10 cellular contexts compared by ENCODE assay signal in the genomic region with DNA sequence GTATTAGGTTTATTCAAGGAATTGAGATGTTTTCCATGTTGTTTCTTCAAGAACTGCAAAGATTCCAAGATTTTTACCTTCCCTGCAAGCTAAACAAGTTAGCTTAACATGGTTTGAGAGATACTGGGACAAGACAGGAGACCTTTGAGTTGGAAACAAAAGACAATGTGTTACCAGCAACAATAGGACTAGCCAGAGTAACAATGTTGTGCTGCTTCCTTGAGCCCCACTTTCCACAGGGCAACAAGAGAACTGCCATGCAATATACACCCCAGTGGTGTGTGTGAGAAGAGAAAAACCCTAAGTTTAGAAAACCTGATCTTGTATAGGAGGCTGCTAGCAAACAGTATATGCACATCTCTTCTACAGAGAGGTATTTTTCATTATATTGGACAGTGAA.
"Had no signal": no experiment of that assay in that cellular context is flagged by ENCODE, and none has a peak within 500 bp of the region (broad histone marks: within the 10 kb centered on the region; RNA-seq: fewer than 3 reads in every experiment).

No MANE protein-coding gene starts in this region.

- H3K4me3 ChIP-seq: GM23248, HAP-1 had no signal

- H3K4me1 Mint-ChIP-seq: IgD-negative memory B cell had no signal

- H2AFZ ChIP-seq: GM23248 had no signal

- H3K27ac Mint-ChIP-seq: HFFc6, IgD-negative memory B cell had no signal

- H3K4me3 Mint-ChIP-seq: HFFc6, IgD-negative memory B cell had no signal

- H3K36me3 ChIP-seq: HAP-1 had no signal

- H3K27ac ChIP-seq: GM23248, HL-60, KMS-11 had no signal

- H3K9ac ChIP-seq: GM23248, KMS-11 had no signal

- H3K36me3 Mint-ChIP-seq: IgD-negative memory B cell had no signal

- DNase-seq: GM23248, H7, HFFc6, KBM-7 had no signal

- H3K9me3 ChIP-seq: HAP-1 had no signal

- FAIRE-seq: HepG2 had no signal

- H3K4me2 ChIP-seq: KMS-11 had no signal

- H3K27me3 Mint-ChIP-seq: IgD-negative memory B cell had no signal

- ATAC-seq: HCT116, HepG2 had no signal
